Comparison of ENCODE assay signal across 1 cellular context in the genomic region with DNA sequence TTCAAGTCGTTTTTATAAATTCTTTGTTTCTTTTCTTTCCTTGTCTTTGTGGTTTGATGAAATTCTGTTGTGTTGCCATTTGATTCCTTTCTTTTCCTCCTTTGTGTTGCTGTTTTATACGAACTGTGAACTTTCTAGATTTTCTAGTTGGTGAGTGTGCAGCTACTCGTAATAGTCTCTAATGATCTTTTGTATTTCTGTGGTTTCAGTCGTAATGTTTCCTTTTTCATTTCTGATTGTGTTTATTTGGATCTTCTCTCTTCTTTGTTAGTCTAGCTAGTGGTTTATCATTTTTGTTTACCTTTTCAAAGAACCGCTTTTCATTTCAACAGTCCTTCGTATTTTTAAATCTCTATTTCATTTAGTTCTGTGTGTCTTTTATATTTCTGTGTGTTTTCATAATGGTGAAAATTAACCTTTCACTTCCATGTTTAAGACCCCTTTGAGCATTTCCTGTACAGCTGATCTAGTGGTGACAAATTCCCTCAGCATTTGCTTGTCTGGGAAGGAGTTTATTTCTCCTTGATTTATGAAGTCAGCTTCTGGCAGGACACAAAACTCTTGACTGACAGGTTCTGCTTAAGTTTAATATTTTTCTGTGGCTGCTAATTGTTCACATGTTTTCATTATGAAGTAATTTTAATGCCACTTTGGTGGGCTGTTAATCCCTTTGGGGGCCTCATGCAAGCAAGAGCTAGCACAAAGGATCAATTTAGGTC.
TF ChIP-seq lines count a peak whose summit lies in the region.

No MANE protein-coding gene starts in this region.

TF ChIP-seq in GM12878, 131 proteins besides CTCF, POLR2A, EP300 and RAD21 (continued from another document and continues in another):
- no peak for TF ChIP-seq PRDM15 (CRISPR knock-in tag; IDR thresholded peaks at IDR 0.05)
- TF ChIP-seq PML (IDR thresholded peaks at IDR 0.05; ENCODE audit: low read length) = no peak
- no peak for TF ChIP-seq CBFB (IDR thresholded peaks at IDR 0.05; ENCODE audit: low read depth)
- TF ChIP-seq, protein P1, sequence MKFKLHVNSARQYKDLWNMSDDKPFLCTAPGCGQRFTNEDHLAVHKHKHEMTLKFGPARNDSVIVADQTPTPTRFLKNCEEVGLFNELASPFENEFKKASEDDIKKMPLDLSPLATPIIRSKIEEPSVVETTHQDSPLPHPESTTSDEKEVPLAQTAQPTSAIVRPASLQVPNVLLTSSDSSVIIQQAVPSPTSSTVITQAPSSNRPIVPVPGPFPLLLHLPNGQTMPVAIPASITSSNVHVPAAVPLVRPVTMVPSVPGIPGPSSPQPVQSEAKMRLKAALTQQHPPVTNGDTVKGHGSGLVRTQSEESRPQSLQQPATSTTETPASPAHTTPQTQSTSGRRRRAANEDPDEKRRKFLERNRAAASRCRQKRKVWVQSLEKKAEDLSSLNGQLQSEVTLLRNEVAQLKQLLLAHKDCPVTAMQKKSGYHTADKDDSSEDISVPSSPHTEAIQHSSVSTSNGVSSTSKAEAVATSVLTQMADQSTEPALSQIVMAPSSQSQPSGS (IDR thresholded peaks at IDR 0.05; ENCODE audit: low read length) = peak; percentile 31; the same call in 1 of the 2 replicates
- no peak for TF ChIP-seq CREM (IDR thresholded peaks at IDR 0.05; ENCODE audit: low read depth)
- TF ChIP-seq, protein P2, sequence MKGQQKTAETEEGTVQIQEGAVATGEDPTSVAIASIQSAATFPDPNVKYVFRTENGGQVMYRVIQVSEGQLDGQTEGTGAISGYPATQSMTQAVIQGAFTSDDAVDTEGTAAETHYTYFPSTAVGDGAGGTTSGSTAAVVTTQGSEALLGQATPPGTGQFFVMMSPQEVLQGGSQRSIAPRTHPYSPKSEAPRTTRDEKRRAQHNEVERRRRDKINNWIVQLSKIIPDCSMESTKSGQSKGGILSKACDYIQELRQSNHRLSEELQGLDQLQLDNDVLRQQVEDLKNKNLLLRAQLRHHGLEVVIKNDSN (IDR thresholded peaks at IDR 0.05; ENCODE audit: borderline replicate concordance, extremely low read length, insufficient read depth, low read depth, low read length) = no peak
- TF ChIP-seq, protein P3, sequence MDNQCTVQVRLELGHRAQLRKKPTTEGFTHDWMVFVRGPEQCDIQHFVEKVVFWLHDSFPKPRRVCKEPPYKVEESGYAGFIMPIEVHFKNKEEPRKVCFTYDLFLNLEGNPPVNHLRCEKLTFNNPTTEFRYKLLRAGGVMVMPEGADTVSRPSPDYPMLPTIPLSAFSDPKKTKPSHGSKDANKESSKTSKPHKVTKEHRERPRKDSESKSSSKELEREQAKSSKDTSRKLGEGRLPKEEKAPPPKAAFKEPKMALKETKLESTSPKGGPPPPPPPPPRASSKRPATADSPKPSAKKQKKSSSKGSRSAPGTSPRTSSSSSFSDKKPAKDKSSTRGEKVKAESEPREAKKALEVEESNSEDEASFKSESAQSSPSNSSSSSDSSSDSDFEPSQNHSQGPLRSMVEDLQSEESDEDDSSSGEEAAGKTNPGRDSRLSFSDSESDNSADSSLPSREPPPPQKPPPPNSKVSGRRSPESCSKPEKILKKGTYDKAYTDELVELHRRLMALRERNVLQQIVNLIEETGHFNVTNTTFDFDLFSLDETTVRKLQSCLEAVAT (IDR thresholded peaks at IDR 0.05) = peak; percentile 75
- TF ChIP-seq TCF12 (IDR thresholded peaks at IDR 0.05; ENCODE audit: low read depth, low read length) = no peak
- TF ChIP-seq RCOR1 (conservative IDR thresholded peaks at IDR 0.05; ENCODE audit: low read depth, low read length) = no peak
- no peak for TF ChIP-seq EZH2 (IDR thresholded peaks at IDR 0.05; ENCODE audit: borderline replicate concordance, control insufficient read depth, low read depth, low read length)
- TF ChIP-seq HDGF (IDR thresholded peaks at IDR 0.05) = no peak
- TF ChIP-seq BRCA1 (IDR thresholded peaks at IDR 0.05; ENCODE audit: low read depth, low read length) = no peak
- no peak for TF ChIP-seq STAT1 (conservative IDR thresholded peaks at IDR 0.05)
- TF ChIP-seq CREB1 (IDR thresholded peaks at IDR 0.05; ENCODE audit: low read depth) = no peak
- TF ChIP-seq, protein P4, sequence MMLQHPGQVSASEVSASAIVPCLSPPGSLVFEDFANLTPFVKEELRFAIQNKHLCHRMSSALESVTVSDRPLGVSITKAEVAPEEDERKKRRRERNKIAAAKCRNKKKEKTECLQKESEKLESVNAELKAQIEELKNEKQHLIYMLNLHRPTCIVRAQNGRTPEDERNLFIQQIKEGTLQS (IDR thresholded peaks at IDR 0.05; ENCODE audit: borderline replicate concordance, extremely low read depth, low read depth, low read length) = no peak
- no peak; the same call in 1 of the 2 replicates for TF ChIP-seq TCF7 (IDR thresholded peaks at IDR 0.05; ENCODE audit: borderline replicate concordance)
- TF ChIP-seq TARDBP (IDR thresholded peaks at IDR 0.05; ENCODE audit: borderline replicate concordance) = no peak
- TF ChIP-seq RELA (IDR thresholded peaks at IDR 0.05; ENCODE audit: borderline replicate concordance, partially characterized antibody) = no peak
- TF ChIP-seq, protein P5, sequence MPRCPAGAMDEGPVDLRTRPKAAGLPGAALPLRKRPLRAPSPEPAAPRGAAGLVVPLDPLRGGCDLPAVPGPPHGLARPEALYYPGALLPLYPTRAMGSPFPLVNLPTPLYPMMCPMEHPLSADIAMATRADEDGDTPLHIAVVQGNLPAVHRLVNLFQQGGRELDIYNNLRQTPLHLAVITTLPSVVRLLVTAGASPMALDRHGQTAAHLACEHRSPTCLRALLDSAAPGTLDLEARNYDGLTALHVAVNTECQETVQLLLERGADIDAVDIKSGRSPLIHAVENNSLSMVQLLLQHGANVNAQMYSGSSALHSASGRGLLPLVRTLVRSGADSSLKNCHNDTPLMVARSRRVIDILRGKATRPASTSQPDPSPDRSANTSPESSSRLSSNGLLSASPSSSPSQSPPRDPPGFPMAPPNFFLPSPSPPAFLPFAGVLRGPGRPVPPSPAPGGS (IDR thresholded peaks at IDR 0.05; ENCODE audit: borderline replicate concordance, insufficient read depth, low read depth, low read length, poor library complexity, severe bottlenecking) = no peak
- no peak for TF ChIP-seq TBL1XR1 (IDR thresholded peaks at IDR 0.05; ENCODE audit: low read depth, low read length)
- TF ChIP-seq MYB (IDR thresholded peaks at IDR 0.05; ENCODE audit: borderline replicate concordance, low read depth, low read length) = no peak
- no peak for TF ChIP-seq RB1 (IDR thresholded peaks at IDR 0.05; ENCODE audit: borderline replicate concordance)
- TF ChIP-seq, protein P6, sequence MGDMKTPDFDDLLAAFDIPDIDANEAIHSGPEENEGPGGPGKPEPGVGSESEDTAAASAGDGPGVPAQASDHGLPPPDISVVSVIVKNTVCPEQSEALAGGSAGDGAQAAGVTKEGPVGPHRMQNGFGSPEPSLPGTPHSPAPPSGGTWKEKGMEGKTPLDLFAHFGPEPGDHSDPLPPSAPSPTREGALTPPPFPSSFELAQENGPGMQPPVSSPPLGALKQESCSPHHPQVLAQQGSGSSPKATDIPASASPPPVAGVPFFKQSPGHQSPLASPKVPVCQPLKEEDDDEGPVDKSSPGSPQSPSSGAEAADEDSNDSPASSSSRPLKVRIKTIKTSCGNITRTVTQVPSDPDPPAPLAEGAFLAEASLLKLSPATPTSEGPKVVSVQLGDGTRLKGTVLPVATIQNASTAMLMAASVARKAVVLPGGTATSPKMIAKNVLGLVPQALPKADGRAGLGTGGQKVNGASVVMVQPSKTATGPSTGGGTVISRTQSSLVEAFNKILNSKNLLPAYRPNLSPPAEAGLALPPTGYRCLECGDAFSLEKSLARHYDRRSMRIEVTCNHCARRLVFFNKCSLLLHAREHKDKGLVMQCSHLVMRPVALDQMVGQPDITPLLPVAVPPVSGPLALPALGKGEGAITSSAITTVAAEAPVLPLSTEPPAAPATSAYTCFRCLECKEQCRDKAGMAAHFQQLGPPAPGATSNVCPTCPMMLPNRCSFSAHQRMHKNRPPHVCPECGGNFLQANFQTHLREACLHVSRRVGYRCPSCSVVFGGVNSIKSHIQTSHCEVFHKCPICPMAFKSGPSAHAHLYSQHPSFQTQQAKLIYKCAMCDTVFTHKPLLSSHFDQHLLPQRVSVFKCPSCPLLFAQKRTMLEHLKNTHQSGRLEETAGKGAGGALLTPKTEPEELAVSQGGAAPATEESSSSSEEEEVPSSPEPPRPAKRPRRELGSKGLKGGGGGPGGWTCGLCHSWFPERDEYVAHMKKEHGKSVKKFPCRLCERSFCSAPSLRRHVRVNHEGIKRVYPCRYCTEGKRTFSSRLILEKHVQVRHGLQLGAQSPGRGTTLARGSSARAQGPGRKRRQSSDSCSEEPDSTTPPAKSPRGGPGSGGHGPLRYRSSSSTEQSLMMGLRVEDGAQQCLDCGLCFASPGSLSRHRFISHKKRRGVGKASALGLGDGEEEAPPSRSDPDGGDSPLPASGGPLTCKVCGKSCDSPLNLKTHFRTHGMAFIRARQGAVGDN (IDR thresholded peaks at IDR 0.05) = no peak
- TF ChIP-seq, protein P7, sequence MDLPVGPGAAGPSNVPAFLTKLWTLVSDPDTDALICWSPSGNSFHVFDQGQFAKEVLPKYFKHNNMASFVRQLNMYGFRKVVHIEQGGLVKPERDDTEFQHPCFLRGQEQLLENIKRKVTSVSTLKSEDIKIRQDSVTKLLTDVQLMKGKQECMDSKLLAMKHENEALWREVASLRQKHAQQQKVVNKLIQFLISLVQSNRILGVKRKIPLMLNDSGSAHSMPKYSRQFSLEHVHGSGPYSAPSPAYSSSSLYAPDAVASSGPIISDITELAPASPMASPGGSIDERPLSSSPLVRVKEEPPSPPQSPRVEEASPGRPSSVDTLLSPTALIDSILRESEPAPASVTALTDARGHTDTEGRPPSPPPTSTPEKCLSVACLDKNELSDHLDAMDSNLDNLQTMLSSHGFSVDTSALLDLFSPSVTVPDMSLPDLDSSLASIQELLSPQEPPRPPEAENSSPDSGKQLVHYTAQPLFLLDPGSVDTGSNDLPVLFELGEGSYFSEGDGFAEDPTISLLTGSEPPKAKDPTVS (IDR thresholded peaks at IDR 0.05; ENCODE audit: low read depth, low read length) = no peak
- no peak for TF ChIP-seq CBX3 (IDR thresholded peaks at IDR 0.05; ENCODE audit: borderline replicate concordance, low read depth)
- TF ChIP-seq HDAC2 (IDR thresholded peaks at IDR 0.05) = no peak
- TF ChIP-seq ZNF24 (IDR thresholded peaks at IDR 0.05) = no peak
- peak; percentile 91 for TF ChIP-seq KLF5 (IDR thresholded peaks at IDR 0.05; ENCODE audit: partially characterized antibody)
- TF ChIP-seq, protein P8, sequence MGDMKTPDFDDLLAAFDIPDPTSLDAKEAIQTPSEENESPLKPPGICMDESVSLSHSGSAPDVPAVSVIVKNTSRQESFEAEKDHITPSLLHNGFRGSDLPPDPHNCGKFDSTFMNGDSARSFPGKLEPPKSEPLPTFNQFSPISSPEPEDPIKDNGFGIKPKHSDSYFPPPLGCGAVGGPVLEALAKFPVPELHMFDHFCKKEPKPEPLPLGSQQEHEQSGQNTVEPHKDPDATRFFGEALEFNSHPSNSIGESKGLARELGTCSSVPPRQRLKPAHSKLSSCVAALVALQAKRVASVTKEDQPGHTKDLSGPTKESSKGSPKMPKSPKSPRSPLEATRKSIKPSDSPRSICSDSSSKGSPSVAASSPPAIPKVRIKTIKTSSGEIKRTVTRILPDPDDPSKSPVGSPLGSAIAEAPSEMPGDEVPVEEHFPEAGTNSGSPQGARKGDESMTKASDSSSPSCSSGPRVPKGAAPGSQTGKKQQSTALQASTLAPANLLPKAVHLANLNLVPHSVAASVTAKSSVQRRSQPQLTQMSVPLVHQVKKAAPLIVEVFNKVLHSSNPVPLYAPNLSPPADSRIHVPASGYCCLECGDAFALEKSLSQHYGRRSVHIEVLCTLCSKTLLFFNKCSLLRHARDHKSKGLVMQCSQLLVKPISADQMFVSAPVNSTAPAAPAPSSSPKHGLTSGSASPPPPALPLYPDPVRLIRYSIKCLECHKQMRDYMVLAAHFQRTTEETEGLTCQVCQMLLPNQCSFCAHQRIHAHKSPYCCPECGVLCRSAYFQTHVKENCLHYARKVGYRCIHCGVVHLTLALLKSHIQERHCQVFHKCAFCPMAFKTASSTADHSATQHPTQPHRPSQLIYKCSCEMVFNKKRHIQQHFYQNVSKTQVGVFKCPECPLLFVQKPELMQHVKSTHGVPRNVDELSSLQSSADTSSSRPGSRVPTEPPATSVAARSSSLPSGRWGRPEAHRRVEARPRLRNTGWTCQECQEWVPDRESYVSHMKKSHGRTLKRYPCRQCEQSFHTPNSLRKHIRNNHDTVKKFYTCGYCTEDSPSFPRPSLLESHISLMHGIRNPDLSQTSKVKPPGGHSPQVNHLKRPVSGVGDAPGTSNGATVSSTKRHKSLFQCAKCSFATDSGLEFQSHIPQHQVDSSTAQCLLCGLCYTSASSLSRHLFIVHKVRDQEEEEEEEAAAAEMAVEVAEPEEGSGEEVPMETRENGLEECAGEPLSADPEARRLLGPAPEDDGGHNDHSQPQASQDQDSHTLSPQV (IDR thresholded peaks at IDR 0.05) = no peak
- no peak for TF ChIP-seq ZNF622 (IDR thresholded peaks at IDR 0.05)
